ENCODE assay signal across 24 cellular contexts in genomic region chr1:226779536-226779935, GRCh38. TPM values are rescaled to one million over a fixed set of nuclear protein-coding genes. Genes with fewer than 3 reads are reported as not detected.
DNase-seq lines count a peak whose midpoint lies in the region; ATAC-seq and TF ChIP-seq lines count a peak whose summit lies in the region.
"Had no signal": no experiment of that assay in that cellular context is flagged by ENCODE, and none has a peak within 500 bp of the region (broad histone marks: within the 10 kb centered on the region; RNA-seq: fewer than 3 reads in every experiment).

No MANE protein-coding gene starts in this region.

- H3K27me3 ChIP-seq in mammary epithelial cell (ENCODE audit: insufficient read depth, low read length): peaks cover 3% of the 10 kb centered on the region
- no peaks in the 10 kb centered on the region for H3K27me3 ChIP-seq in SJCRH30
- H3K27me3 ChIP-seq in neuronal stem cell (ENCODE audit: control insufficient read depth in 3 of 3, insufficient read depth in 3 of 3, low read depth in 1 of 3, low read length in 3 of 3): peaks cover 0 to 18% (median 0%) of the 10 kb centered on the region in 3 experiments
- H3K27me3 ChIP-seq: dorsolateral prefrontal cortex had no signal

- dilution Hi-C loops in mammary epithelial cell (cut with HindIII; ENCODE audit: low sequenced_read_pairs): no loop called here

- H3K36me3 Mint-ChIP-seq in MCF 10A (ENCODE audit: insufficient read depth, unreplicated experiment): no peaks in the 10 kb centered on the region
- H3K36me3 Mint-ChIP-seq: activated CD4-positive, alpha-beta memory T cell treated with anti-CD3 and anti-CD28 coated beads for 36 hours had no signal

- H2BK15ac ChIP-seq in neuronal stem cell (ENCODE audit: low read length): peak overlapping the region; percentile 72

- no peak overlapping the region for H2BK120ac ChIP-seq in neuronal stem cell (ENCODE audit: low read depth, low read length)

- H3K23ac ChIP-seq in neuronal stem cell (ENCODE audit: low read depth, low read length, poor library complexity): no peak overlapping the region

- CTCF ChIA-PET in MCF 10A (lab: Yijun Ruan, JAX) (interaction anchor here (0.6 to 2.0 kb wide), 8 partner anchors 11 to 231 kb away, joined by 3 to 13 read pairs (median 3); partner anchors contain the start of gene STUM), mammary epithelial cell (lab: Charles Lee; ENCODE audit: low non-redundant PET) (no interaction called here)

- peaks cover 16% of the 10 kb centered on the region for H3K4me1 Mint-ChIP-seq in MCF 10A (ENCODE audit: insufficient read depth, unreplicated experiment)
- H3K4me1 Mint-ChIP-seq: activated B cell treated with CpG ODN at 0.5 μM for 24 hours had no signal

- H3K27ac ChIP-seq in mammary epithelial cell (ENCODE audit: insufficient read depth, low read depth, low read length): no peak overlapping the region
- peak overlapping the region; percentile 43 for H3K27ac ChIP-seq in SJCRH30
- no peak overlapping the region for H3K27ac ChIP-seq in neuronal stem cell (replicated peaks; ENCODE audit: low read length)
- H3K27ac ChIP-seq: SK-N-MC had no signal

- intact Hi-C loops in MCF 10A (cut with micrococcal nuclease): loop anchor here (2.0 to 5.0 kb wide), 3 partner anchors 35 to 232 kb away; partner anchors contain the start of genes ITPKB and STUM
- intact Hi-C loops in mammary epithelial cell (cut with micrococcal nuclease): loop anchor here (2.0 kb wide), 1 partner anchor 35 kb away; no protein-coding TSS in a partner anchor

- no peak overlapping the region for H3K4me3 Mint-ChIP-seq in MCF 10A (ENCODE audit: unreplicated experiment)
- H3K4me3 Mint-ChIP-seq: activated B cell treated with CpG ODN at 0.5 μM for 24 hours; activated CD4-positive, alpha-beta memory T cell treated with anti-CD3 and anti-CD28 coated beads for 36 hours had no signal

- BruUV-seq in MCF 10A (replicated peaks; lab: Mats Ljungman, UMichigan) (no TSS peak), mammary epithelial cell (replicated peaks; lab: Mats Ljungman, UMichigan) (no TSS peak)

- no peak for ATAC-seq in GM21825 (IDR thresholded peaks at IDR 0.05; ENCODE audit: unreplicated experiment)
- ATAC-seq in HG03139 (IDR thresholded peaks at IDR 0.05; ENCODE audit: unreplicated experiment): no peak
- ATAC-seq in GM18517 (IDR thresholded peaks at IDR 0.05; ENCODE audit: unreplicated experiment): no peak

- H3K27ac Mint-ChIP-seq in MCF 10A (ENCODE audit: low read depth, unreplicated experiment): peak overlapping the region; percentile 65
- H3K27ac Mint-ChIP-seq: activated B cell treated with CpG ODN at 0.5 μM for 24 hours; activated CD4-positive, alpha-beta memory T cell treated with anti-CD3 and anti-CD28 coated beads for 36 hours had no signal

- no peak overlapping the region for H2AK5ac ChIP-seq in neuronal stem cell (ENCODE audit: low read depth, low read length)

- H3K9ac ChIP-seq in mammary epithelial cell (ENCODE audit: insufficient read depth, low read length) (no peak overlapping the region), neuronal stem cell (ENCODE audit: low read depth, low read length, poor library complexity) (no peak overlapping the region)

- WGBS in mammary epithelial cell (ENCODE audit: low coverage, missing lambda C conversion rate): 93% methylated on average over 3 of the region's 8 CpGs
- WGBS in neuronal stem cell (ENCODE audit: extremely low coverage in 2 of 2, insufficient read length in 2 of 2, insufficient replicate concordance in 1 of 2), 2 donors: no CpG with 5 or more reads among the region's 8 CpGs

- no peak overlapping the region for H3K4ac ChIP-seq in neuronal stem cell (ENCODE audit: low read length)

- TF ChIP-seq CTCF in MCF 10A (IDR thresholded peaks at IDR 0.05; ENCODE audit: unreplicated experiment) (no peak), mammary epithelial cell (conservative IDR thresholded peaks at IDR 0.05 in 1 of 2, IDR thresholded peaks at IDR 0.05 in 1 of 2; ENCODE audit: extremely low read depth in 1 of 2, insufficient read depth in 1 of 2, low read depth in 1 of 2, low read length in 2 of 2) (no peak)

- H3K4me3 ChIP-seq in mammary epithelial cell (replicated peaks in 1 of 3; ENCODE audit: insufficient read depth in 1 of 3, low read depth in 2 of 3, low read length in 3 of 3) (no peak overlapping the region), SJCRH30 (no peak overlapping the region), neuronal stem cell (ENCODE audit: low read length in 2 of 2) (no peak overlapping the region)
- H3K4me3 ChIP-seq: dorsolateral prefrontal cortex, lung, SK-N-MC had no signal

- H3K36me3 ChIP-seq in mammary epithelial cell (ENCODE audit: insufficient read depth, low read length): no peaks in the 10 kb centered on the region
- H3K36me3 ChIP-seq in SJCRH30: no peaks in the 10 kb centered on the region
- H3K36me3 ChIP-seq in neuronal stem cell (replicated peaks in 1 of 2; ENCODE audit: control insufficient read depth in 2 of 2, insufficient read depth in 2 of 2, low read length in 2 of 2): no peaks in the 10 kb centered on the region

- H3K18ac ChIP-seq in neuronal stem cell (ENCODE audit: low read length): peak overlapping the region; percentile 53

- H4K20me1 ChIP-seq in mammary epithelial cell (ENCODE audit: insufficient read depth, low read length): no peaks in the 10 kb centered on the region

- H2AFZ ChIP-seq in mammary epithelial cell (ENCODE audit: low read depth, low read length) (no peak overlapping the region), neuronal stem cell (ENCODE audit: low read length) (no peak overlapping the region)

- H4K91ac ChIP-seq in neuronal stem cell (ENCODE audit: low read depth, low read length, poor library complexity): no peak overlapping the region

- H3K9me3 Mint-ChIP-seq in MCF 10A (ENCODE audit: unreplicated experiment): no peaks in the 10 kb centered on the region
- H3K9me3 Mint-ChIP-seq: activated B cell treated with CpG ODN at 0.5 μM for 24 hours; activated CD4-positive, alpha-beta memory T cell treated with anti-CD3 and anti-CD28 coated beads for 36 hours had no signal

- no peak overlapping the region for H2BK12ac ChIP-seq in neuronal stem cell (ENCODE audit: low read length)

- no peak overlapping the region for H3K14ac ChIP-seq in neuronal stem cell (ENCODE audit: low read length)

- no peaks in the 10 kb centered on the region for H3K79me2 ChIP-seq in mammary epithelial cell (ENCODE audit: insufficient read depth, low read length)

- H3K27me3 Mint-ChIP-seq in MCF 10A (ENCODE audit: insufficient read depth, unreplicated experiment): no peaks in the 10 kb centered on the region
- H3K27me3 Mint-ChIP-seq: activated B cell treated with CpG ODN at 0.5 μM for 24 hours; activated CD4-positive, alpha-beta memory T cell treated with anti-CD3 and anti-CD28 coated beads for 36 hours had no signal

- DNase-seq in MCF 10A (ENCODE audit: unreplicated experiment) (no peak), mammary epithelial cell (no peak), SJCRH30 (peak; percentile 66 to 76), neuronal stem cell (ENCODE audit: low spot score) (no peak), amygdala (lab: John Stamatoyannopoulos, UW) (no peak)
- DNase-seq: activated B cell treated with CpG ODN at 0.5 μM for 24 hours; activated CD4-positive, alpha-beta memory T cell treated with anti-CD3 and anti-CD28 coated beads for 36 hours; activated gamma-delta T cell treated with Interleukin-2 at 50 U/mL for 16 hours; C1 segment of cervical spinal cord; dorsolateral prefrontal cortex; GDM1; hippocampal formation; islet precursor cell; Karpas-422; NCI-H1105; NCI-H2171 treated with DMSO at 0.1 percent for 48 hours; NK-92 treated with Interleukin-12 subunit alpha and Interleukin-12 subunit beta, amount 100 ng/mL, for 24 hours; occipital lobe; substantia nigra had no signal

- in situ Hi-C loops in mammary epithelial cell (cut with MboI; ENCODE audit: low sequenced_read_pairs in 2 of 2): no loop called here

- H3K4me1 ChIP-seq in mammary epithelial cell (ENCODE audit: insufficient read depth, low read length): peaks cover 9% of the 10 kb centered on the region
- peaks cover 37% of the 10 kb centered on the region for H3K4me1 ChIP-seq in SJCRH30
- peaks cover 2 to 7% of the 10 kb centered on the region in 2 donors for H3K4me1 ChIP-seq in neuronal stem cell (ENCODE audit: control insufficient read depth in 2 of 2, insufficient read depth in 1 of 2, low read depth in 1 of 2, low read length in 2 of 2)

- no peak overlapping the region for H2BK5ac ChIP-seq in neuronal stem cell (ENCODE audit: low read length)

- POLR2A ChIA-PET in MCF 10A (lab: Yijun Ruan, JAX): interaction anchor here (0.5 to 4.1 kb wide), 15 partner anchors 9 to 722 kb away, joined by 3 to 69 read pairs (median 5); partner anchors contain the start of gene ITPKB

- H3K79me1 ChIP-seq in neuronal stem cell (ENCODE audit: low read depth, low read length): no peaks in the 10 kb centered on the region

- no peaks in the 10 kb centered on the region for H3K9me3 ChIP-seq in mammary epithelial cell (replicated peaks; ENCODE audit: insufficient read depth, low read length)
- H3K9me3 ChIP-seq in SJCRH30 (replicated peaks): peaks cover 8% of the 10 kb centered on the region; the same call in 1 of the 2 replicates
- no peaks in the 10 kb centered on the region for H3K9me3 ChIP-seq in neuronal stem cell (replicated peaks in 1 of 2; ENCODE audit: control insufficient read depth in 2 of 2, insufficient read depth in 1 of 2, low read depth in 1 of 2, low read length in 2 of 2)

- H3K4me2 ChIP-seq in mammary epithelial cell (ENCODE audit: insufficient read depth, low read depth, low read length) (no peak overlapping the region), neuronal stem cell (ENCODE audit: insufficient read depth, low read length, poor library complexity, severe bottlenecking) (no peak overlapping the region)

- H4K8ac ChIP-seq in neuronal stem cell (ENCODE audit: low read depth, low read length): no peak overlapping the region

RNA-seq across cellular contexts. Expression of gene ITPKB, which starts 40.5 kb away (rescaled TPM):
- 9.5 and 12.6 TPM in 2 replicates for total RNA-seq in MCF 10A (2022)
- total RNA-seq in mammary epithelial cell: 10 to 100 TPM in 1 of 2 donors, 1 to 10 TPM in 1; 6.0 to 11.4 TPM
- 4.1 TPM for polyA plus RNA-seq in mammary epithelial cell
- 24.9 TPM for polyA minus RNA-seq in mammary epithelial cell
- total RNA-seq in SJCRH30 (2014; rRNA removed; shearing (Covaris generic)): 22.5 and 23.2 TPM in 2 replicates
- polyA plus RNA-seq in neuronal stem cell (2013, experiment 1 of 2): 6.8 TPM
- polyA plus RNA-seq in neuronal stem cell (2013, experiment 2 of 2): 7.0 TPM

Comparison
In these comparisons a context has a peak if more than half of its experiments do, and no peak if none do; other contexts are left out.
1. DNase-seq: peak in SJCRH30 (2 of 2); none in MCF 10A (single experiment), mammary epithelial cell (single experiment), neuronal stem cell (single experiment) and amygdala (0 of 56).